Comparison of ENCODE assay signal across 28 cellular contexts in genomic region chr15:65987100-65987499, GRCh38.
"Had no signal": no experiment of that assay in that cellular context is flagged by ENCODE, and none has a peak within 500 bp of the region (broad histone marks: within the 10 kb centered on the region; RNA-seq: fewer than 3 reads in every experiment).

No MANE protein-coding gene starts in this region.

- H3K9me3 ChIP-seq: ascending aorta, body of pancreas, SJSA1 had no signal

- DNase-seq: activated CD4-positive, alpha-beta T cell treated with anti-CD3 and anti-CD28 coated beads for 48 hours; activated CD4-positive, alpha-beta T cell treated with anti-CD3 and anti-CD28 coated beads, Interleukin-2, amount 50 U/mL, for 4 hours; activated CD4-positive, CD25-positive, alpha-beta regulatory T cell treated with anti-CD3 and anti-CD28 coated beads, Interleukin-2, amount 50 U/mL, for 72 hours; activated CD8-positive, alpha-beta memory T cell treated with anti-CD3 and anti-CD28 coated beads, Interleukin-2, amount 10 ng/mL, durations not matched to agents 7 days and 5 days; activated effector memory CD4-positive, alpha-beta T cell treated with Interleukin-2 at 50 U/mL for 16 hours; activated naive CD4-positive, alpha-beta T cell; activated naive CD8-positive, alpha-beta T cell treated with anti-CD3 and anti-CD28 coated beads, Interleukin-2, amount 50 U/mL, for 24 hours; activated T-cell treated with anti-CD3 and anti-CD28 coated beads, Interleukin-2, amount 50 U/mL, for 24 hours; amniotic stem cell; body of pancreas; central memory CD4-positive, alpha-beta T cell; Karpas-422; MM.1S; NCI-H1417 treated with DMSO at 0.1 percent for 48 hours; NCI-H187; NCI-H345; NCI-H510A; NCI-H526 treated with DMSO at 0.1 percent for 48 hours; PC-3; SHP77; T-helper 9 cell had no signal

- H3K27ac ChIP-seq: ascending aorta, body of pancreas, SJSA1 had no signal

- H3K27me3 ChIP-seq: body of pancreas had no signal

- H3K4me3 Mint-ChIP-seq: activated CD8-positive, alpha-beta memory T cell treated with anti-CD3 and anti-CD28 coated beads, Interleukin-2, amount 10 ng/mL, durations not matched to agents 7 days and 5 days; activated naive CD4-positive, alpha-beta T cell treated with anti-CD3 and anti-CD28 coated beads, Interleukin-2, amount 50 U/mL, for 24 hours; activated naive CD8-positive, alpha-beta T cell treated with anti-CD3 and anti-CD28 coated beads, Interleukin-2, amount 50 U/mL, for 24 hours; activated T-cell treated with anti-CD3 and anti-CD28 coated beads, Interleukin-2, amount 50 U/mL, for 24 hours; activated T-helper 1 cell treated with anti-CD3 and anti-CD28 coated beads, Interleukin-12 subunit alpha, Interleukin-12 subunit beta, Interleukin-2, Interleukin-4 antibody, amounts not matched to agents 30 ng/mL and 10 ng/mL and 1 ng/mL, durations not matched to agents 14 hours and 24 hours and 36 hours; T-helper 1 cell treated with Interleukin-12 subunit alpha and Interleukin-12 subunit beta and Interleukin-4 antibody, amounts not matched to agents 30 μg/mL and 1 μg/mL, for 36 hours; WTC11 had no signal

- H3K9me3 Mint-ChIP-seq: activated naive CD4-positive, alpha-beta T cell treated with anti-CD3 and anti-CD28 coated beads, Interleukin-2, amount 50 U/mL, for 24 hours; activated naive CD8-positive, alpha-beta T cell treated with anti-CD3 and anti-CD28 coated beads, Interleukin-2, amount 50 U/mL, for 24 hours; activated T-cell treated with anti-CD3 and anti-CD28 coated beads, Interleukin-2, amount 50 U/mL, for 24 hours; activated T-helper 1 cell treated with anti-CD3 and anti-CD28 coated beads, Interleukin-12 subunit alpha, Interleukin-12 subunit beta, Interleukin-2, Interleukin-4 antibody, amounts not matched to agents 30 ng/mL and 10 ng/mL and 1 ng/mL, durations not matched to agents 14 hours and 24 hours and 36 hours; T-helper 1 cell treated with Interleukin-12 subunit alpha and Interleukin-12 subunit beta and Interleukin-4 antibody, amounts not matched to agents 30 μg/mL and 1 μg/mL, for 36 hours; WTC11 had no signal

- H3K4me1 ChIP-seq: ascending aorta, SJSA1 had no signal

- H3K36me3 Mint-ChIP-seq: activated CD8-positive, alpha-beta memory T cell treated with anti-CD3 and anti-CD28 coated beads, Interleukin-2, amount 10 ng/mL, durations not matched to agents 7 days and 5 days; activated naive CD4-positive, alpha-beta T cell treated with anti-CD3 and anti-CD28 coated beads, Interleukin-2, amount 50 U/mL, for 24 hours; WTC11 had no signal

- H3K27ac Mint-ChIP-seq: activated CD8-positive, alpha-beta memory T cell treated with anti-CD3 and anti-CD28 coated beads, Interleukin-2, amount 10 ng/mL, durations not matched to agents 7 days and 5 days; activated naive CD4-positive, alpha-beta T cell treated with anti-CD3 and anti-CD28 coated beads, Interleukin-2, amount 50 U/mL, for 24 hours; activated naive CD8-positive, alpha-beta T cell treated with anti-CD3 and anti-CD28 coated beads, Interleukin-2, amount 50 U/mL, for 24 hours; activated T-cell treated with anti-CD3 and anti-CD28 coated beads, Interleukin-2, amount 50 U/mL, for 24 hours; activated T-helper 1 cell treated with anti-CD3 and anti-CD28 coated beads, Interleukin-12 subunit alpha, Interleukin-12 subunit beta, Interleukin-2, Interleukin-4 antibody, amounts not matched to agents 30 ng/mL and 10 ng/mL and 1 ng/mL, durations not matched to agents 14 hours and 24 hours and 36 hours; T-helper 1 cell treated with Interleukin-12 subunit alpha and Interleukin-12 subunit beta and Interleukin-4 antibody, amounts not matched to agents 30 μg/mL and 1 μg/mL, for 36 hours; WTC11 had no signal

- H3K36me3 ChIP-seq: ascending aorta, SJSA1 had no signal

- H3K4me3 ChIP-seq: ascending aorta, body of pancreas, K562, SJSA1 had no signal
